In genomic region chr1:238647877-238648276, GRCh38 we compare ENCODE assay signal across 12 cellular contexts.
DNase-seq lines count a peak whose midpoint lies in the region; ATAC-seq and TF ChIP-seq lines count a peak whose summit lies in the region.
"Had no signal": no experiment of that assay in that cellular context is flagged by ENCODE, and none has a peak within 500 bp of the region (broad histone marks: within the 10 kb centered on the region; RNA-seq: fewer than 3 reads in every experiment).

No MANE protein-coding gene starts in this region.

- no peaks in the 10 kb centered on the region for H3K9me3 ChIP-seq in ectodermal cell (ENCODE audit: control insufficient read depth, low read length)
- H3K9me3 ChIP-seq: spleen had no signal

- peak; percentile 3 for DNase-seq in GM03348 (ENCODE audit: low spot score)
- peak; percentile 44 for DNase-seq in NCI-H446 treated with DMSO at 0.1 percent for 48 hours (lab: John Stamatoyannopoulos, UW)
- DNase-seq in activated CD4-positive, CD25-positive, alpha-beta regulatory T cell treated with anti-CD3 and anti-CD28 coated beads, Interleukin-2, amount 50 U/mL, for 72 hours = no peak
- no peak for DNase-seq in T-cell
- no peak for DNase-seq in OCI-M2 (lab: John Stamatoyannopoulos, UW; ENCODE audit: unreplicated experiment)
- DNase-seq: immature natural killer cell, NCI-H2029 treated with DMSO at 0.1 percent for 48 hours, spleen had no signal

- 7 to 16% methylated on average over 3 of the region's 3 CpGs for WGBS in ectodermal cell, 2 experiments

- peak overlapping the region in 2 of 3 experiments; percentile 29 to 47 for H3K27ac Mint-ChIP-seq in nephron
- no peak overlapping the region for H3K27ac Mint-ChIP-seq in T-cell
- H3K27ac Mint-ChIP-seq: immature natural killer cell had no signal

- H3K36me3 ChIP-seq in ectodermal cell (ENCODE audit: control insufficient read depth, insufficient read depth, low read length) = no peaks in the 10 kb centered on the region
- H3K36me3 ChIP-seq: spleen had no signal

- no peaks in the 10 kb centered on the region for H3K4me1 ChIP-seq in ectodermal cell (ENCODE audit: control insufficient read depth, insufficient read depth, low read length)
- H3K4me1 ChIP-seq: spleen had no signal

- ATAC-seq in T-cell (replicated peaks in 1 of 4) (no peak), GM18517 (IDR thresholded peaks at IDR 0.05; ENCODE audit: unreplicated experiment) (no peak)
- ATAC-seq: activated CD4-positive, CD25-positive, alpha-beta regulatory T cell treated with anti-CD3 and anti-CD28 coated beads, Interleukin-2, amount 50 U/mL, for 24 hours had no signal

- POLR2A ChIA-PET in T-cell (lab: Charles Lee) = no interaction called here

- H3K27ac ChIP-seq in ectodermal cell (ENCODE audit: insufficient read depth, low read depth, low read length, poor library complexity, severe bottlenecking) = peak overlapping the region; percentile 73
- H3K27ac ChIP-seq: spleen had no signal

- H3K36me3 Mint-ChIP-seq in nephron (ENCODE audit: low read depth) (no peaks in the 10 kb centered on the region), T-cell (no peaks in the 10 kb centered on the region)
- H3K36me3 Mint-ChIP-seq: immature natural killer cell had no signal

- H3K9me3 Mint-ChIP-seq in nephron = no peaks in the 10 kb centered on the region
- peaks cover 0 to 4% (median 0%) of the 10 kb centered on the region in 3 donors for H3K9me3 Mint-ChIP-seq in T-cell

- H3K27me3 Mint-ChIP-seq in nephron (ENCODE audit: low read depth) = no peaks in the 10 kb centered on the region
- H3K27me3 Mint-ChIP-seq in T-cell = no peaks in the 10 kb centered on the region

- no peak overlapping the region for H3K4me3 ChIP-seq in ectodermal cell (ENCODE audit: insufficient read depth, low read depth, low read length)
- H3K4me3 ChIP-seq: spleen had no signal

- no peak overlapping the region for H3K4me3 Mint-ChIP-seq in nephron
- no peak overlapping the region for H3K4me3 Mint-ChIP-seq in T-cell
- H3K4me3 Mint-ChIP-seq: immature natural killer cell had no signal

- no peaks in the 10 kb centered on the region for H3K27me3 ChIP-seq in ectodermal cell (ENCODE audit: control insufficient read depth, insufficient read depth, low read length, poor library complexity, severe bottlenecking)
- H3K27me3 ChIP-seq: spleen had no signal

- H3K4me1 Mint-ChIP-seq in nephron = peaks cover 21% of the 10 kb centered on the region
- no peaks in the 10 kb centered on the region for H3K4me1 Mint-ChIP-seq in T-cell
- H3K4me1 Mint-ChIP-seq: immature natural killer cell had no signal

- TF ChIP-seq CTCF in nephron (IDR thresholded peaks at IDR 0.05; ENCODE audit: unreplicated experiment in 3 of 3) = no peak

- CTCF ChIA-PET in T-cell (lab: Charles Lee) = no interaction called here

Comparison
In these comparisons a context has a peak if more than half of its experiments do, and no peak if none do; other contexts are left out.
1. DNase-seq: peak in GM03348 (single experiment) and NCI-H446 treated with DMSO at 0.1 percent for 48 hours (single experiment); none in activated CD4-positive, CD25-positive, alpha-beta regulatory T cell treated with anti-CD3 and anti-CD28 coated beads, Interleukin-2, amount 50 U/mL, for 72 hours (single experiment), T-cell (0 of 34) and OCI-M2 (single experiment).
2. H3K27ac Mint-ChIP-seq: peak in nephron (2 of 3); none in T-cell (0 of 2).